ENCODE assay signal across 9 cellular contexts in genomic region chr4:4574792-4575191, GRCh38. TPM values are rescaled to one million over a fixed set of nuclear protein-coding genes. Genes with fewer than 3 reads are reported as not detected.
DNase-seq lines count a peak whose midpoint lies in the region; ATAC-seq, FAIRE-seq and TF ChIP-seq lines count a peak whose summit lies in the region.
"Had no signal": no experiment of that assay in that cellular context is flagged by ENCODE, and none has a peak within 500 bp of the region (broad histone marks: within the 10 kb centered on the region; RNA-seq: fewer than 3 reads in every experiment).

No MANE protein-coding gene starts in this region.

- H3K27ac Mint-ChIP-seq in activated T-cell treated with anti-CD3 and anti-CD28 coated beads, Interleukin-2, amount 50 U/mL, for 72 hours: no peak overlapping the region

- H3K9me3 ChIP-seq in A549 (no peaks in the 10 kb centered on the region), HEK293 (ENCODE audit: control insufficient read depth, insufficient read depth, low read depth, low read length) (no peaks in the 10 kb centered on the region), neuron (ENCODE audit: low read length) (peaks cover 5% of the 10 kb centered on the region)

- no peaks in the 10 kb centered on the region for H3K4me1 ChIP-seq in A549
- no peaks in the 10 kb centered on the region for H3K4me1 ChIP-seq in HEK293 (ENCODE audit: control insufficient read depth, insufficient read depth, low read length)
- peaks cover 24% of the 10 kb centered on the region for H3K4me1 ChIP-seq in neuron (ENCODE audit: insufficient read depth, low read length)

- no peak for TF ChIP-seq CTCF in A549 (IDR thresholded peaks at IDR 0.05)
- no peak for TF ChIP-seq CTCF in HEK293 (tag by site-specific recombination; IDR thresholded peaks at IDR 0.05)

- H3K4me3 Mint-ChIP-seq in activated T-cell treated with anti-CD3 and anti-CD28 coated beads, Interleukin-2, amount 50 U/mL, for 72 hours: peak overlapping the region; percentile 81 to 84

- H3K4me1 Mint-ChIP-seq in activated T-cell treated with anti-CD3 and anti-CD28 coated beads, Interleukin-2, amount 50 U/mL, for 72 hours (ENCODE audit: low read depth): peaks cover 15% of the 10 kb centered on the region

- POLR2A ChIA-PET in A549 (lab: Yijun Ruan, JAX): interaction anchor here (0.9 kb wide), 1 partner anchor 32 kb away, joined by 4 read pairs; the partner anchor contains the start of gene STX18
- POLR2A ChIA-PET in HEK293 (lab: Yijun Ruan, JAX): interaction anchor here (0.8 kb wide), 1 partner anchor 54 kb away, joined by 3 read pairs; no protein-coding TSS in a partner anchor

- peak overlapping the region; percentile 70 for H3K4me3 ChIP-seq in A549
- peak overlapping the region; percentile 43 for H3K4me3 ChIP-seq in HEK293 (ENCODE audit: low read depth, low read length)
- peak overlapping the region; percentile 29 for H3K4me3 ChIP-seq in neuron (ENCODE audit: low read length)

- no peak for TF ChIP-seq RAD21 in A549 (conservative IDR thresholded peaks at IDR 0.05 in 1 of 2, IDR thresholded peaks at IDR 0.05 in 1 of 2)

- CTCF ChIA-PET in A549 (lab: Yijun Ruan, JAX): interaction anchor here (0.9 to 1.9 kb wide), 4 partner anchors 10 to 86 kb away, joined by 3 to 5 read pairs (median 4); no protein-coding TSS in a partner anchor
- CTCF ChIA-PET in HEK293 (lab: Yijun Ruan, JAX): interaction anchor here (0.7 to 1.0 kb wide), 2 partner anchors 11 to 94 kb away, joined by 3 read pairs; no protein-coding TSS in a partner anchor

- peaks cover 7% of the 10 kb centered on the region for H3K27me3 Mint-ChIP-seq in activated T-cell treated with anti-CD3 and anti-CD28 coated beads, Interleukin-2, amount 50 U/mL, for 72 hours (ENCODE audit: low read depth)

- no peak for TF ChIP-seq POLR2A in A549 (IDR thresholded peaks at IDR 0.05; ENCODE audit: low read length)

- H3K4me2 ChIP-seq in A549: peak overlapping the region; percentile 92

- peaks cover under 1 to 1% of the 10 kb centered on the region in 2 donors for H3K9me3 Mint-ChIP-seq in activated T-cell treated with anti-CD3 and anti-CD28 coated beads, Interleukin-2, amount 50 U/mL, for 72 hours

- H2AFZ ChIP-seq in neuron (ENCODE audit: low read depth, low read length): no peak overlapping the region

- H3K36me3 Mint-ChIP-seq in activated T-cell treated with anti-CD3 and anti-CD28 coated beads, Interleukin-2, amount 50 U/mL, for 72 hours (ENCODE audit: insufficient read depth in 2 of 2): peaks cover 0 to 9% of the 10 kb centered on the region in 2 donors

- H3K36me3 ChIP-seq in HEK293 (ENCODE audit: control insufficient read depth in 2 of 2, insufficient read depth in 1 of 2, low read length in 2 of 2): no peaks in the 10 kb centered on the region
- H3K36me3 ChIP-seq in neuron (ENCODE audit: insufficient read depth, low read length): no peaks in the 10 kb centered on the region

- H3K27me3 ChIP-seq in neuron (ENCODE audit: insufficient read depth, low read length): no peaks in the 10 kb centered on the region

- in situ Hi-C loops in G401 (cut with HindIII; ENCODE audit: low sequenced_read_pairs): no loop called here

- WGBS in A549 (ENCODE audit: missing lambda C conversion rate): 32% methylated on average over 8 of the region's 8 CpGs

- ATAC-seq in A549 (no peak), HG02970 (IDR thresholded peaks at IDR 0.05; ENCODE audit: low FRiP score, unreplicated experiment) (no peak)
- ATAC-seq in activated T-cell treated with anti-CD3 and anti-CD28 coated beads, Interleukin-2, amount 50 U/mL, for 72 hours (replicated peaks in 1 of 2): no peak

- no peak for TF ChIP-seq EP300 in A549 (IDR thresholded peaks at IDR 0.05)

- H3K27ac ChIP-seq in A549 (peak overlapping the region; percentile 82 to 95), HEK293 (ENCODE audit: extremely low read depth, low read depth, low read length) (no peak overlapping the region)

- peak in 1 of 2 experiments; percentile 48 for DNase-seq in A549 (ENCODE audit: low read depth in 1 of 2, low spot score in 1 of 2)
- peak in 1 of 2 donors; percentile 4 for DNase-seq in activated T-cell treated with anti-CD3 and anti-CD28 coated beads, Interleukin-2, amount 50 U/mL, for 72 hours
- DNase-seq in globus pallidus (ENCODE audit: low spot score): peak; percentile 40
- DNase-seq in epidermal melanocyte (ENCODE audit: insufficient read length, low spot score): no peak
- no peak for DNase-seq in G401 (ENCODE audit: low spot score)

- FAIRE-seq in A549 (lab: Jason Lieb, UNC): no peak
- FAIRE-seq: islet of Langerhans had no signal

TF ChIP-seq in A549, 52 proteins besides CTCF, POLR2A, EP300 and RAD21 (continues in another document):
- TF ChIP-seq HES2 (IDR thresholded peaks at IDR 0.05) (no peak), PBX3 (IDR thresholded peaks at IDR 0.05) (no peak), SMC3 (IDR thresholded peaks at IDR 0.05) (no peak), MYC (IDR thresholded peaks at IDR 0.05; ENCODE audit: borderline replicate concordance, low read length) (no peak), CEBPB (IDR thresholded peaks at IDR 0.05) (no peak), NPAS2 (CRISPR knock-in tag; IDR thresholded peaks at IDR 0.05; ENCODE audit: borderline replicate concordance) (no peak)

TF ChIP-seq in HEK293, 187 proteins besides CTCF, POLR2A, EP300 and RAD21:
- 0 out of 2 replicates have a peak, but pooled peaks have one; percentile 19 for TF ChIP-seq ZNF23 (tag by site-specific recombination; IDR thresholded peaks at IDR 0.05; ENCODE audit: borderline replicate concordance)
- TF ChIP-seq ZNF211 (tag by site-specific recombination; IDR thresholded peaks at IDR 0.05; ENCODE audit: low read depth): no peak
- TF ChIP-seq KLF7 (tag by site-specific recombination; IDR thresholded peaks at IDR 0.05; ENCODE audit: borderline replicate concordance): peak; percentile 94
- TF ChIP-seq ZNF558 (tag by site-specific recombination; IDR thresholded peaks at IDR 0.05): no peak
- no peak for TF ChIP-seq ZNF660 (tag by site-specific recombination; IDR thresholded peaks at IDR 0.05)
- TF ChIP-seq KLF1 (tag by site-specific recombination; IDR thresholded peaks at IDR 0.05): peak; percentile 9; the same call in 1 of the 2 replicates
- TF ChIP-seq ZNF404 (tag by site-specific recombination; IDR thresholded peaks at IDR 0.05): 0 out of 2 replicates have a peak, but pooled peaks have one; percentile 9
- peak; percentile 50; the same call in 1 of the 2 replicates for TF ChIP-seq GFI1B (tag by site-specific recombination; IDR thresholded peaks at IDR 0.05)
- TF ChIP-seq ZNF398 (tag by site-specific recombination; IDR thresholded peaks at IDR 0.05): peak; percentile 77
- peak; percentile 94 for TF ChIP-seq ZSCAN4 (tag by site-specific recombination; IDR thresholded peaks at IDR 0.05)
- TF ChIP-seq ZFP69B (tag by site-specific recombination; IDR thresholded peaks at IDR 0.05): no peak
- TF ChIP-seq SP7 (tag by site-specific recombination; IDR thresholded peaks at IDR 0.05): peak; percentile 27; the same call in 1 of the 2 replicates
- no peak for TF ChIP-seq ZNF510 (tag by site-specific recombination; IDR thresholded peaks at IDR 0.05; ENCODE audit: insufficient replicate concordance)
- no peak for TF ChIP-seq KLF16 (tag by site-specific recombination; IDR thresholded peaks at IDR 0.05)

RNA-seq across cellular contexts. Expression of gene STX18, which starts 32.9 kb away (rescaled TPM):
- polyA plus RNA-seq in A549 (2011; rRNA removed): 15.1 and 19.6 TPM in 2 replicates
- 12.6 and 15.1 TPM in 2 replicates for polyA plus RNA-seq in A549 (2012; cell fraction: cytosol; rRNA removed)
- polyA plus RNA-seq in A549 (2012; cell fraction: nucleus; rRNA removed): 15.1 and 28.4 TPM in 2 replicates
- 13.4 to 15.5 TPM (median 14.8 TPM) in 3 replicates for polyA plus RNA-seq in A549 (2017; fragmentation: RNase III; extraction: RNeasy Plus Mini Kit Qiagen cat#74134 plus additional on column Dnase treatment)
- polyA minus RNA-seq in A549 (2011; rRNA and poly(A)+ RNA removed): 15.6 and 17.6 TPM in 2 replicates
- total RNA-seq in activated T-cell treated with anti-CD3 and anti-CD28 coated beads, Interleukin-2, amount 50 U/mL, for 72 hours: 10 to 100 TPM; 22.3 to 24.0 TPM
- total RNA-seq in G401 (2014; rRNA removed; shearing (Covaris generic)): 163 and 199 TPM in 2 replicates
